ENCODE assay signal across 1 cellular context in genomic region chr2:17879137-17879912, GRCh38.
A peak's percentile ranks its signal among the peaks of the same experiment; 100 is the strongest.
TF ChIP-seq lines count a peak whose summit lies in the region.

No MANE protein-coding gene starts in this region.

TF ChIP-seq in GM23338, 12 proteins besides CTCF, POLR2A, EP300 and RAD21 (continued from another document):
- TF ChIP-seq ZNF462 (CRISPR knock-in tag; IDR thresholded peaks at IDR 0.05) (no peak), CREB1 (CRISPR knock-in tag; IDR thresholded peaks at IDR 0.05; ENCODE audit: low read depth) (0 out of 2 replicates have a peak, but pooled peaks have one; percentile 23), EZH2phosphoT487 (IDR thresholded peaks at IDR 0.05; ENCODE audit: unreplicated experiment) (no peak)
TF ChIP-seq in GM23338: peak in this region for 2.
